ENCODE assay signal across 25 cellular contexts in the genomic region with DNA sequence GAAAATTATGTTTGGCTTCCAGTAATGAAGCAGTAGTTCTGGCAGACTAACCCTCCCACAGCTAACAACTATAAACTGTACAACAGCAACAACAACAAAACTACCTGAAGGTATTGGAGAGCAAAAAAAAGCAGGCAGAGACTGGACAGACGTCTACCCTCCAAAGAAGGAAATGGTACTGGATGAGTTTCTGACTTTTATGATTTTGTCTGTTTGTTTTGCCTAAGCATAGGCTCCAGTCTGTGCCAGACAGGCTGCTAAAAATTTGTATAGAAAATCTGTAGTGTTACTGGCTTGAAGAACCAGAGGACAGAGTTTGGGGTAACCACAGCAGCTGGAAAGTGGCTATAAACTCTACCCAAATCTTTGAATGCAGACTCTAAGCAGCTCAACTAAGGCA.
"Had no signal": no experiment of that assay in that cellular context is flagged by ENCODE, and none has a peak within 500 bp of the region (broad histone marks: within the 10 kb centered on the region; RNA-seq: fewer than 3 reads in every experiment).

No MANE protein-coding gene starts in this region.

- H3K27me3 ChIP-seq: breast epithelium had no signal

- ATAC-seq: activated CD8-positive, alpha-beta memory T cell treated with anti-CD3 and anti-CD28 coated beads, Interleukin-2, amount 10 ng/mL, durations not matched to agents 7 days and 5 days; Panc1; Right ventricle myocardium inferior had no signal

- H3K27ac ChIP-seq: breast epithelium, SK-N-MC had no signal

- DNase-seq: activated B cell treated with CpG ODN at 0.5 μM for 24 hours; activated CD4-positive, alpha-beta T cell treated with anti-CD3 and anti-CD28 coated beads for 1 hour; activated CD4-positive, alpha-beta T cell treated with anti-CD3 and anti-CD28 coated beads, Interleukin-2, amount 10 ng/mL, durations not matched to agents 24 days and 14 days; activated CD4-positive, alpha-beta T cell treated with anti-CD3 and anti-CD28 coated beads, Interleukin-2, amount 50 U/mL, for 48 hours; activated CD8-positive, alpha-beta memory T cell treated with anti-CD3 and anti-CD28 coated beads, Interleukin-2, amount 10 ng/mL, durations not matched to agents 7 days and 5 days; activated effector memory CD4-positive, alpha-beta T cell treated with Interleukin-2 at 50 U/mL for 16 hours; activated naive CD4-positive, alpha-beta T cell; activated T-cell treated with anti-CD3 and anti-CD28 coated beads, Interleukin-2, amount 50 U/mL, for 24 hours; aorta; caudate nucleus; KG1; NCI-H1092; NCI-H1436; NCI-H187 treated with DMSO at 0.1 percent for 48 hours; NCI-H2081 treated with DMSO at 0.1 percent for 48 hours; NCI-H2227 treated with DMSO at 0.1 percent for 48 hours; NCI-H446 treated with DMSO at 0.1 percent for 48 hours; NCI-H526 treated with DMSO at 0.1 percent for 48 hours; NCI-H82; RPMI8226; T-helper 1 cell had no signal

- H3K36me3 ChIP-seq: breast epithelium had no signal

- H3K4me1 ChIP-seq: breast epithelium had no signal

- H3K4me3 ChIP-seq: breast epithelium, SK-N-MC had no signal

- H3K9me3 ChIP-seq: breast epithelium had no signal
